8 cellular contexts compared by ENCODE assay signal in the genomic region with DNA sequence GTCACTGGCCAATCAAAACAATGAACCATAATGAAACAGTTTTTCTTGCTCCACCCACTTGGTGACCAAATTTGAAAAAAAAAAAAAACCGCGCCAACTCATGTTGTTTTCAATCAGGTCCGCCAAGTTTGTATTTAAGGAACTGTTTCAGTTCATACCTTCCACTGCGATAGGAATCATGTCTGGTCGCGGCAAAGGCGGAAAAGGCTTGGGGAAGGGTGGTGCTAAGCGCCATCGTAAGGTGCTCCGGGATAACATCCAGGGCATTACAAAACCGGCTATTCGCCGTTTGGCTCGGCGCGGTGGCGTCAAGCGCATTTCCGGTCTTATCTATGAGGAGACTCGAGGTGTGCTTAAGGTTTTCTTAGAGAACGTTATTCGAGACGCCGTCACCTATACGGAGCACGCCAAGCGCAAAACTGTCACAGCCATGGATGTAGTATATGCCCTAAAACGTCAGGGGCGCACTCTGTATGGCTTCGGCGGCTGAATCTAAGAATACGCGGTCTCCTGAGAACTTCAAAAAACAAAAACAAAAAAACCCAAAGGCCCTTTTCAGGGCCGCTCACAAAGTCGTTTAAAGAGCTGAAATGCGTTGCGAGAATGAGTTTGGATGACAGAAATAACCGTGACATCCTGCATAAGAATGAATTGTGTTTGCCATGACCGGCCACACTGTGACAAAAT. TPM values are rescaled to one million over a fixed set of nuclear protein-coding genes. Genes with fewer than 3 reads are reported as not detected.
A peak's percentile ranks its signal among the peaks of the same experiment; 100 is the strongest.
DNase-seq lines count a peak whose midpoint lies in the region; ATAC-seq and TF ChIP-seq lines count a peak whose summit lies in the region.

No MANE protein-coding gene starts in this region.

- H3K27ac Mint-ChIP-seq in nephron progenitor cell: peak overlapping the region; percentile 97
- H3K27ac Mint-ChIP-seq in stimulated activated naive CD8-positive, alpha-beta T cell treated with anti-CD3 and anti-CD28 coated beads, Interleukin-15, Interleukin-2, amounts not matched to agents 100 ng/mL and 50 ng/mL, for 24 hours: peak overlapping the region; percentile 97

- peak overlapping the region; percentile 95 for H3K27ac ChIP-seq in DND-41 (ENCODE audit: low read length)
- peak overlapping the region; percentile 54 for H3K27ac ChIP-seq in Karpas-422 (ENCODE audit: low read length)
- peak overlapping the region; percentile 78 for H3K27ac ChIP-seq in RWPE2 (ENCODE audit: poor library complexity, severe bottlenecking)

- peaks cover 19% of the 10 kb centered on the region for H3K36me3 Mint-ChIP-seq in nephron progenitor cell (ENCODE audit: low read depth)
- no peaks in the 10 kb centered on the region for H3K36me3 Mint-ChIP-seq in stimulated activated naive CD8-positive, alpha-beta T cell treated with anti-CD3 and anti-CD28 coated beads, Interleukin-15, Interleukin-2, amounts not matched to agents 100 ng/mL and 50 ng/mL, for 24 hours (ENCODE audit: low read depth)

- H2AFZ ChIP-seq in DND-41 (ENCODE audit: low read depth, low read length): no peak overlapping the region
- peak overlapping the region; percentile 19; the same call in 1 of the 2 replicates for H2AFZ ChIP-seq in Karpas-422 (ENCODE audit: low read length)

- no peaks in the 10 kb centered on the region for H3K36me3 ChIP-seq in DND-41 (ENCODE audit: insufficient read depth, low read length)
- H3K36me3 ChIP-seq in Karpas-422 (ENCODE audit: insufficient read depth, low read length): no peaks in the 10 kb centered on the region
- H3K36me3 ChIP-seq in RWPE2 (ENCODE audit: low read depth): no peaks in the 10 kb centered on the region

- H3K9me3 ChIP-seq in DND-41 (ENCODE audit: insufficient read depth, low read length, severe bottlenecking) (peaks cover 3% of the 10 kb centered on the region), Karpas-422 (ENCODE audit: low read length) (no peaks in the 10 kb centered on the region), RWPE2 (ENCODE audit: severe bottlenecking) (no peaks in the 10 kb centered on the region)

- H3K9ac ChIP-seq in DND-41 (ENCODE audit: low read depth, low read length) (peak overlapping the region; percentile 80), Karpas-422 (ENCODE audit: low read length) (peak overlapping the region; percentile 50)

- H3K27me3 Mint-ChIP-seq in nephron progenitor cell (ENCODE audit: low read depth, poor library complexity): no peaks in the 10 kb centered on the region
- H3K27me3 Mint-ChIP-seq in stimulated activated naive CD8-positive, alpha-beta T cell treated with anti-CD3 and anti-CD28 coated beads, Interleukin-15, Interleukin-2, amounts not matched to agents 100 ng/mL and 50 ng/mL, for 24 hours: peaks cover 3% of the 10 kb centered on the region

- H3K4me1 ChIP-seq in DND-41 (ENCODE audit: insufficient read depth, low read length) (peaks cover 25% of the 10 kb centered on the region), Karpas-422 (ENCODE audit: low read length) (peaks cover 15% of the 10 kb centered on the region), RWPE2 (ENCODE audit: insufficient read depth, poor library complexity, severe bottlenecking) (peaks cover 15% of the 10 kb centered on the region)

- no peaks in the 10 kb centered on the region for H3K9me2 ChIP-seq in Karpas-422 (replicated peaks; ENCODE audit: insufficient read depth, low read length)

- H3K4me3 ChIP-seq in DND-41 (ENCODE audit: low read depth in 1 of 2, low read length in 2 of 2): peak overlapping the region; percentile 28 to 60; a peak in 3 of 4 replicates
- peak overlapping the region; percentile 58 for H3K4me3 ChIP-seq in Karpas-422 (ENCODE audit: low read length)
- H3K4me3 ChIP-seq in RWPE2 (ENCODE audit: severe bottlenecking): peak overlapping the region; percentile 31
- peak overlapping the region; percentile 68 for H3K4me3 ChIP-seq in fibroblast of the aortic adventitia (ENCODE audit: low read depth, low read length)

- peaks cover 29% of the 10 kb centered on the region for H3K4me1 Mint-ChIP-seq in nephron progenitor cell
- peaks cover 18% of the 10 kb centered on the region for H3K4me1 Mint-ChIP-seq in stimulated activated naive CD8-positive, alpha-beta T cell treated with anti-CD3 and anti-CD28 coated beads, Interleukin-15, Interleukin-2, amounts not matched to agents 100 ng/mL and 50 ng/mL, for 24 hours (ENCODE audit: low read depth)

- H3K4me3 Mint-ChIP-seq in nephron progenitor cell: peak overlapping the region; percentile 88
- peak overlapping the region; percentile 87 for H3K4me3 Mint-ChIP-seq in stimulated activated naive CD8-positive, alpha-beta T cell treated with anti-CD3 and anti-CD28 coated beads, Interleukin-15, Interleukin-2, amounts not matched to agents 100 ng/mL and 50 ng/mL, for 24 hours

- H3K27me3 ChIP-seq in DND-41 (ENCODE audit: insufficient read depth, low read length, poor library complexity) (no peaks in the 10 kb centered on the region), Karpas-422 (ENCODE audit: low read length) (no peaks in the 10 kb centered on the region), RWPE2 (ENCODE audit: insufficient read depth, poor library complexity, severe bottlenecking) (no peaks in the 10 kb centered on the region)

- H3K4me2 ChIP-seq in DND-41 (ENCODE audit: insufficient read depth, low read length) (peak overlapping the region; percentile 54), Karpas-422 (ENCODE audit: low read depth, low read length, poor library complexity, severe bottlenecking) (peak overlapping the region; percentile 69)

- H3K79me2 ChIP-seq in DND-41 (ENCODE audit: insufficient read depth, low read length) (no peaks in the 10 kb centered on the region), Karpas-422 (ENCODE audit: low read length) (no peaks in the 10 kb centered on the region)

- peak; percentile 53 for TF ChIP-seq CTCF in DND-41 (IDR thresholded peaks at IDR 0.05; ENCODE audit: borderline replicate concordance, extremely low read depth, low read length, poor library complexity, severe bottlenecking)
- TF ChIP-seq CTCF in RWPE2 (IDR thresholded peaks at IDR 0.05; ENCODE audit: poor library complexity, severe bottlenecking): peak; percentile 25
- peak; percentile 61 for TF ChIP-seq CTCF in fibroblast of the aortic adventitia (IDR thresholded peaks at IDR 0.05; ENCODE audit: insufficient read depth, low read length)
- peak; percentile 51 for TF ChIP-seq CTCF in nephron progenitor cell (IDR thresholded peaks at IDR 0.05)

- no peaks in the 10 kb centered on the region for H4K20me1 ChIP-seq in DND-41 (ENCODE audit: insufficient read depth, low read length)
- H4K20me1 ChIP-seq in Karpas-422 (ENCODE audit: insufficient read depth, low read depth, low read length): no peaks in the 10 kb centered on the region

- peak; percentile 80 for ATAC-seq in DND-41 (ENCODE audit: insufficient read depth, low read depth)
- peak; percentile 77 for ATAC-seq in GM21737 (IDR thresholded peaks at IDR 0.05; ENCODE audit: unreplicated experiment)
- ATAC-seq in RWPE2 (ENCODE audit: low read depth): peak; percentile 76

- peaks cover 42% of the 10 kb centered on the region for H3K9me3 Mint-ChIP-seq in nephron progenitor cell
- H3K9me3 Mint-ChIP-seq in stimulated activated naive CD8-positive, alpha-beta T cell treated with anti-CD3 and anti-CD28 coated beads, Interleukin-15, Interleukin-2, amounts not matched to agents 100 ng/mL and 50 ng/mL, for 24 hours: no peaks in the 10 kb centered on the region

- DNase-seq in DND-41 (peak; percentile 93), Karpas-422 (peak; percentile 94), RWPE2 (ENCODE audit: low spot score) (peak; percentile 90), fibroblast of the aortic adventitia (ENCODE audit: low read depth) (peak; percentile 98), nephron progenitor cell (peak; percentile 59)
- DNase-seq in activated effector memory CD4-positive, alpha-beta T cell treated with Interleukin-2 at 50 U/mL for 16 hours: peak; percentile 80

RNA-seq across cellular contexts. Expression of a gene that starts 16.7 kb away (rescaled TPM):
- total RNA-seq in Karpas-422 (2014; rRNA removed; shearing (Covaris generic); ENCODE audit: low replicate concordance): 0.04 and 0.19 TPM in 2 replicates
- 7.4 and 9.0 TPM in 2 replicates for total RNA-seq in fibroblast of the aortic adventitia (ENCODE audit: low replicate concordance)

Comparison
In these comparisons a context has a peak if more than half of its experiments do, and no peak if none do; other contexts are left out.
1. Peak in every context shown above with its lines: DNase-seq, ATAC-seq, H3K4me3 ChIP-seq and H3K27ac ChIP-seq.